In genomic region chr1:64687725-64688285, GRCh38 we compare ENCODE assay signal across 18 cellular contexts. TPM values are rescaled to one million over a fixed set of nuclear protein-coding genes. Genes with fewer than 3 reads are reported as not detected.
A peak's percentile ranks its signal among the peaks of the same experiment; 100 is the strongest.
DNase-seq lines count a peak whose midpoint lies in the region; ATAC-seq, FAIRE-seq and TF ChIP-seq lines count a peak whose summit lies in the region.
"Had no signal": no experiment of that assay in that cellular context is flagged by ENCODE, and none has a peak within 500 bp of the region (broad histone marks: within the 10 kb centered on the region; RNA-seq: fewer than 3 reads in every experiment).

No MANE protein-coding gene starts in this region.

- intact Hi-C loops in Right ventricle myocardium inferior (cut with DNase I) (loop anchor here (1.0 to 10.0 kb wide), 5 partner anchors 10 to 997 kb away; partner anchors contain the start of gene RAVER2), left ventricle myocardium inferior (cut with micrococcal nuclease) (loop anchor here (2.0 kb wide), 1 partner anchor 137 kb away; no protein-coding TSS in a partner anchor), right cardiac atrium (cut with DNase I) (loop anchor here in 3 of 4 donors (2.0 to 5.0 kb wide), 2 partner anchors 134 to 137 kb away; no protein-coding TSS in a partner anchor), upper lobe of right lung (cut with DNase I) (loop anchor here (10.0 kb wide), 1 partner anchor 137 kb away; no protein-coding TSS in a partner anchor), spleen (cut with DNase I; ENCODE audit: low total_unique reads) (loop anchor here (5.0 to 10.0 kb wide), 2 partner anchors 134 to 997 kb away; no protein-coding TSS in a partner anchor)

- no peak overlapping the region for H3K27ac Mint-ChIP-seq in astrocyte (ENCODE audit: unreplicated experiment)
- H3K27ac Mint-ChIP-seq: activated CD4-positive, alpha-beta T cell treated with anti-CD3 and anti-CD28 coated beads for 36 hours; memory B cell had no signal

- H3K27me3 ChIP-seq in left ventricle myocardium inferior (ENCODE audit: low read depth) (no peaks in the 10 kb centered on the region), astrocyte (ENCODE audit: insufficient read depth, low read length) (no peaks in the 10 kb centered on the region), right cardiac atrium (ENCODE audit: control insufficient read depth, insufficient read depth) (no peaks in the 10 kb centered on the region), upper lobe of right lung (no peaks in the 10 kb centered on the region), spleen (replicated peaks in 1 of 7) (no peaks in the 10 kb centered on the region)
- H3K27me3 ChIP-seq: uterus had no signal

- no peak overlapping the region for H3K4me2 ChIP-seq in astrocyte (ENCODE audit: low read length)

- H3K27ac ChIP-seq in left ventricle myocardium inferior (replicated peaks) = no peak overlapping the region
- no peak overlapping the region for H3K27ac ChIP-seq in astrocyte (ENCODE audit: low read depth, low read length)
- H3K27ac ChIP-seq in right cardiac atrium (ENCODE audit: low read length) = no peak overlapping the region
- H3K27ac ChIP-seq in upper lobe of right lung = no peak overlapping the region
- H3K27ac ChIP-seq in spleen = peak overlapping the region in 2 of 8 donors; percentile 13 to 28
- H3K27ac ChIP-seq: parathyroid adenoma, SK-N-MC had no signal

- WGBS in right cardiac atrium = 54% methylated on average over 3 of the region's 3 CpGs
- 45 to 75% (median 64%) methylated on average over 3 of the region's 3 CpGs for WGBS in spleen, 5 donors

- H3K4me1 ChIP-seq in left ventricle myocardium inferior (peaks cover 25% of the 10 kb centered on the region), astrocyte (ENCODE audit: insufficient read depth, low read length) (peaks cover 9% of the 10 kb centered on the region), right cardiac atrium (ENCODE audit: control insufficient read depth, insufficient read depth, low read length) (no peaks in the 10 kb centered on the region), upper lobe of right lung (peaks cover 17% of the 10 kb centered on the region), spleen (peaks cover 0 to 29% (median 16%) of the 10 kb centered on the region in 6 donors)
- H3K4me1 ChIP-seq: parathyroid adenoma, uterus had no signal

- no peak for FAIRE-seq in astrocyte (lab: Jason Lieb, UNC)
- FAIRE-seq in H54 (lab: Jason Lieb, UNC) = no peak

- TF ChIP-seq POLR2A in H54 (IDR thresholded peaks at IDR 0.05; ENCODE audit: low read depth, low read length) (no peak), spleen (IDR thresholded peaks at IDR 0.05) (no peak)

- H3K36me3 ChIP-seq in left ventricle myocardium inferior (peaks cover 4% of the 10 kb centered on the region), astrocyte (ENCODE audit: insufficient read depth, low read length) (no peaks in the 10 kb centered on the region), upper lobe of right lung (peaks cover 9% of the 10 kb centered on the region), spleen (peaks cover 0 to 19% (median 0%) of the 10 kb centered on the region in 6 donors)
- H3K36me3 ChIP-seq: uterus had no signal

- peaks cover 18% of the 10 kb centered on the region for H3K4me1 Mint-ChIP-seq in astrocyte (ENCODE audit: low read depth, unreplicated experiment)

- TF ChIP-seq CTCF in left ventricle myocardium inferior (IDR thresholded peaks at IDR 0.05; ENCODE audit: borderline replicate concordance) (no peak), astrocyte (IDR thresholded peaks at IDR 0.05; ENCODE audit: insufficient read depth, low read depth, low read length) (no peak), upper lobe of right lung (IDR thresholded peaks at IDR 0.05) (no peak), spleen (IDR thresholded peaks at IDR 0.05 in 8 of 11, conservative IDR thresholded peaks at IDR 0.05 in 3 of 11) (no peak)

- no peaks in the 10 kb centered on the region for H3K9me3 Mint-ChIP-seq in astrocyte (ENCODE audit: unreplicated experiment)
- H3K9me3 Mint-ChIP-seq: memory B cell had no signal

- no peak overlapping the region for H3K9ac ChIP-seq in astrocyte (ENCODE audit: low read length)
- H3K9ac ChIP-seq: parathyroid adenoma had no signal

- H3K4me3 ChIP-seq in left ventricle myocardium inferior (no peak overlapping the region), astrocyte (ENCODE audit: insufficient read depth, low read depth, low read length) (no peak overlapping the region), right cardiac atrium (ENCODE audit: low read length) (no peak overlapping the region), upper lobe of right lung (no peak overlapping the region), spleen (no peak overlapping the region)
- H3K4me3 ChIP-seq: SK-N-MC, uterus had no signal

- H3K27me3 Mint-ChIP-seq in astrocyte (ENCODE audit: low read depth, unreplicated experiment) = no peaks in the 10 kb centered on the region
- H3K27me3 Mint-ChIP-seq: activated CD4-positive, alpha-beta T cell treated with anti-CD3 and anti-CD28 coated beads for 36 hours had no signal

- H3K79me2 ChIP-seq in astrocyte (ENCODE audit: insufficient read depth, low read length) = no peaks in the 10 kb centered on the region
- H3K79me2 ChIP-seq: parathyroid adenoma had no signal

- no peak overlapping the region for H3K4me3 Mint-ChIP-seq in astrocyte (ENCODE audit: unreplicated experiment)
- H3K4me3 Mint-ChIP-seq: activated CD4-positive, alpha-beta T cell treated with anti-CD3 and anti-CD28 coated beads for 36 hours; memory B cell had no signal

- H2AFZ ChIP-seq in astrocyte (ENCODE audit: low read depth, low read length) = no peak overlapping the region
- H2AFZ ChIP-seq: parathyroid adenoma had no signal

- DNase-seq in Right ventricle myocardium inferior (ENCODE audit: missing footprints) (peak; percentile 79), left ventricle myocardium inferior (no peak), astrocyte (ENCODE audit: low read depth) (peak; percentile 18), right cardiac atrium (peak in 2 of 3 donors; percentile 31 to 72), upper lobe of right lung (no peak), H54 (ENCODE audit: insufficient read length, low spot score) (no peak), spleen (no peak), ecto neural progenitor cell (ENCODE audit: low spot score) (no peak)
- DNase-seq: ACHN; activated CD4-positive, alpha-beta T cell treated with anti-CD3 and anti-CD28 coated beads for 36 hours; activated T-cell treated with anti-CD3 and anti-CD28 coated beads, Interleukin-2, amount 50 U/mL, for 48 hours; amniotic stem cell; NCI-H1105; NCI-H526 treated with DMSO at 0.1 percent for 48 hours had no signal

- no peak for ATAC-seq in Right ventricle myocardium inferior
- ATAC-seq in right cardiac atrium = peak; percentile 25 to 47
- ATAC-seq in upper lobe of right lung = peak; percentile 59
- ATAC-seq: activated CD4-positive, alpha-beta T cell treated with anti-CD3 and anti-CD28 coated beads for 36 hours had no signal

- H4K20me1 ChIP-seq in astrocyte (ENCODE audit: insufficient read depth, low read length) = no peaks in the 10 kb centered on the region

- no peaks in the 10 kb centered on the region for H3K9me3 ChIP-seq in left ventricle myocardium inferior (replicated peaks)
- no peaks in the 10 kb centered on the region for H3K9me3 ChIP-seq in astrocyte (ENCODE audit: insufficient read depth, low read depth, low read length)
- no peaks in the 10 kb centered on the region for H3K9me3 ChIP-seq in right cardiac atrium (ENCODE audit: control insufficient read depth, low read length)
- no peaks in the 10 kb centered on the region for H3K9me3 ChIP-seq in upper lobe of right lung
- H3K9me3 ChIP-seq in spleen = no peaks in the 10 kb centered on the region
- H3K9me3 ChIP-seq: uterus had no signal

- H3K36me3 Mint-ChIP-seq in astrocyte (ENCODE audit: low read depth, unreplicated experiment) = peaks cover 13% of the 10 kb centered on the region
- H3K36me3 Mint-ChIP-seq: memory B cell had no signal

RNA-seq across cellular contexts. Expression of gene RAVER2, which starts 57.1 kb away (rescaled TPM):
- total RNA-seq in Right ventricle myocardium inferior = 30.1 TPM
- total RNA-seq in left ventricle myocardium inferior = 23.8 TPM
- total RNA-seq in astrocyte = 6.6 and 7.1 TPM in 2 replicates
- 10 to 100 TPM; 17.6 to 28.5 (median 25.4) TPM for total RNA-seq in right cardiac atrium
- polyA plus RNA-seq in right cardiac atrium = 15.9 TPM
- total RNA-seq in upper lobe of right lung = 12.8 TPM
- 10 to 100 TPM in 2 of 7 donors, 1 to 10 TPM in 5; 6.7 to 14.1 (median 9.1) TPM for total RNA-seq in spleen
- polyA plus RNA-seq in spleen = 1 to 10 TPM; 1.8 to 5.4 (median 2.0) TPM

Comparison
In these comparisons a context has a peak if more than half of its experiments do, and no peak if none do; other contexts are left out.
1. DNase-seq: peak in Right ventricle myocardium inferior (single experiment), astrocyte (single experiment) and right cardiac atrium (2 of 3); none in left ventricle myocardium inferior (single experiment), upper lobe of right lung (single experiment), H54 (single experiment), spleen (single experiment) and ecto neural progenitor cell (single experiment).